ENCODE assay signal across 1 cellular context in genomic region chr12:92003701-92004100, GRCh38.
A peak's percentile ranks its signal among the peaks of the same experiment; 100 is the strongest.
TF ChIP-seq lines count a peak whose summit lies in the region.

No MANE protein-coding gene starts in this region.

TF ChIP-seq in K562, 482 proteins besides CTCF, POLR2A, EP300 and RAD21 (continued from another document and continues in another):
- peak; percentile 70; the same call in 1 of the 2 replicates for TF ChIP-seq HDAC2 (IDR thresholded peaks at IDR 0.05)
- no peak for TF ChIP-seq MEF2A (IDR thresholded peaks at IDR 0.05; ENCODE audit: control insufficient read depth, low read depth, low read length)
- peak; percentile 27 to 62; a peak in 2 of 4 replicates for TF ChIP-seq KDM1A (IDR thresholded peaks at IDR 0.05)
- peak; percentile 89 for TF ChIP-seq SMARCA4 (IDR thresholded peaks at IDR 0.05)
- peak; percentile 61; the same call in 1 of the 2 replicates for TF ChIP-seq PHB2 (IDR thresholded peaks at IDR 0.05; ENCODE audit: low read depth)
- peak; percentile 94 for TF ChIP-seq CBFA2T2 (conservative IDR thresholded peaks at IDR 0.05)
- no peak for TF ChIP-seq EZH2 (IDR thresholded peaks at IDR 0.05; ENCODE audit: borderline replicate concordance, low read depth, low read length)
- no peak for TF ChIP-seq SMARCB1 (IDR thresholded peaks at IDR 0.05; ENCODE audit: insufficient read length, low read depth)
- TF ChIP-seq ZNF354B (CRISPR knock-in tag; IDR thresholded peaks at IDR 0.05) = no peak
- TF ChIP-seq JUN (IDR thresholded peaks at IDR 0.05; ENCODE audit: borderline replicate concordance, low read depth, low read length) = no peak
- TF ChIP-seq JUN (CRISPR knock-in tag; IDR thresholded peaks at IDR 0.05; ENCODE audit: borderline replicate concordance) = no peak
- peak; percentile 88 for TF ChIP-seq TCF3 (CRISPR knock-in tag; IDR thresholded peaks at IDR 0.05)
- no peak for TF ChIP-seq ZBTB11 (CRISPR knock-in tag; IDR thresholded peaks at IDR 0.05)
- TF ChIP-seq NCOA2 (IDR thresholded peaks at IDR 0.05; ENCODE audit: partially characterized antibody in 2 of 2) = no peak
- TF ChIP-seq MEF2D (tag; conservative IDR thresholded peaks at IDR 0.05; ENCODE audit: low read depth) = no peak
- TF ChIP-seq PTRF (tag; IDR thresholded peaks at IDR 0.05) = no peak
- no peak for TF ChIP-seq SAFB2 (IDR thresholded peaks at IDR 0.05; ENCODE audit: borderline replicate concordance, low read depth, low read length, severe bottlenecking)
- TF ChIP-seq, protein P1, sequence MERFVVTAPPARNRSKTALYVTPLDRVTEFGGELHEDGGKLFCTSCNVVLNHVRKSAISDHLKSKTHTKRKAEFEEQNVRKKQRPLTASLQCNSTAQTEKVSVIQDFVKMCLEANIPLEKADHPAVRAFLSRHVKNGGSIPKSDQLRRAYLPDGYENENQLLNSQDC (CRISPR knock-in tag; IDR thresholded peaks at IDR 0.05) = no peak
- no peak for TF ChIP-seq ZNF780A (CRISPR knock-in tag; IDR thresholded peaks at IDR 0.05)
- peak; percentile 71; the same call in 1 of the 2 replicates for TF ChIP-seq CC2D1A (IDR thresholded peaks at IDR 0.05)
- TF ChIP-seq OTX1 (CRISPR knock-in tag; IDR thresholded peaks at IDR 0.05) = no peak
- TF ChIP-seq CBX2 (IDR thresholded peaks at IDR 0.05; ENCODE audit: insufficient read depth, low read length, poor library complexity, severe bottlenecking) = no peak
- no peak for TF ChIP-seq FIP1L1 (IDR thresholded peaks at IDR 0.05; ENCODE audit: low read depth, low read length, poor library complexity, severe bottlenecking)
- peak; percentile 71; the same call in 1 of the 2 replicates for TF ChIP-seq ELF4 (CRISPR knock-in tag; IDR thresholded peaks at IDR 0.05)
- peak; percentile 96 for TF ChIP-seq CBFA2T3 (IDR thresholded peaks at IDR 0.05)
- 0 out of 2 replicates have a peak, but pooled peaks have one; percentile 56 for TF ChIP-seq ARID3A (IDR thresholded peaks at IDR 0.05; ENCODE audit: borderline replicate concordance, low read depth, low read length)
- TF ChIP-seq RREB1 (CRISPR knock-in tag; IDR thresholded peaks at IDR 0.05) = no peak
- peak; percentile 30; the same call in 1 of the 2 replicates for TF ChIP-seq HLTF (IDR thresholded peaks at IDR 0.05)
- TF ChIP-seq ZFP1 (CRISPR knock-in tag; IDR thresholded peaks at IDR 0.05) = no peak
- peak; percentile 62 for TF ChIP-seq MEIS2 (IDR thresholded peaks at IDR 0.05; ENCODE audit: partially characterized antibody)
- TF ChIP-seq NR4A1 (CRISPR knock-in tag; IDR thresholded peaks at IDR 0.05) = no peak
- no peak for TF ChIP-seq NR4A1 (tag; IDR thresholded peaks at IDR 0.05)
- peak in 1 of 2 experiments; percentile 44; a peak in 1 of 4 replicates for TF ChIP-seq TBL1XR1 (IDR thresholded peaks at IDR 0.05; ENCODE audit: low read length in 2 of 2)
- peak; percentile 67 for TF ChIP-seq HDAC3 (IDR thresholded peaks at IDR 0.05; ENCODE audit: borderline replicate concordance, partially characterized antibody)
- no peak for TF ChIP-seq SMAD1 (IDR thresholded peaks at IDR 0.05; ENCODE audit: low read depth, low read length, partially characterized antibody)
- TF ChIP-seq, protein P2, sequence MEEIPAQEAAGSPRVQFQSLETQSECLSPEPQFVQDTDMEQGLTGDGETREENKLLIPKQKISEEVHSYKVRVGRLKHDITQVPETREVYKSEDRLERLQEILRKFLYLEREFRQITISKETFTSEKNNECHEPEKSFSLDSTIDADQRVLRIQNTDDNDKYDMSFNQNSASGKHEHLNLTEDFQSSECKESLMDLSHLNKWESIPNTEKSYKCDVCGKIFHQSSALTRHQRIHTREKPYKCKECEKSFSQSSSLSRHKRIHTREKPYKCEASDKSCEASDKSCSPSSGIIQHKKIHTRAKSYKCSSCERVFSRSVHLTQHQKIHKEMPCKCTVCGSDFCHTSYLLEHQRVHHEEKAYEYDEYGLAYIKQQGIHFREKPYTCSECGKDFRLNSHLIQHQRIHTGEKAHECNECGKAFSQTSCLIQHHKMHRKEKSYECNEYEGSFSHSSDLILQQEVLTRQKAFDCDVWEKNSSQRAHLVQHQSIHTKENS (CRISPR knock-in tag; IDR thresholded peaks at IDR 0.05) = no peak
- TF ChIP-seq, protein P3, sequence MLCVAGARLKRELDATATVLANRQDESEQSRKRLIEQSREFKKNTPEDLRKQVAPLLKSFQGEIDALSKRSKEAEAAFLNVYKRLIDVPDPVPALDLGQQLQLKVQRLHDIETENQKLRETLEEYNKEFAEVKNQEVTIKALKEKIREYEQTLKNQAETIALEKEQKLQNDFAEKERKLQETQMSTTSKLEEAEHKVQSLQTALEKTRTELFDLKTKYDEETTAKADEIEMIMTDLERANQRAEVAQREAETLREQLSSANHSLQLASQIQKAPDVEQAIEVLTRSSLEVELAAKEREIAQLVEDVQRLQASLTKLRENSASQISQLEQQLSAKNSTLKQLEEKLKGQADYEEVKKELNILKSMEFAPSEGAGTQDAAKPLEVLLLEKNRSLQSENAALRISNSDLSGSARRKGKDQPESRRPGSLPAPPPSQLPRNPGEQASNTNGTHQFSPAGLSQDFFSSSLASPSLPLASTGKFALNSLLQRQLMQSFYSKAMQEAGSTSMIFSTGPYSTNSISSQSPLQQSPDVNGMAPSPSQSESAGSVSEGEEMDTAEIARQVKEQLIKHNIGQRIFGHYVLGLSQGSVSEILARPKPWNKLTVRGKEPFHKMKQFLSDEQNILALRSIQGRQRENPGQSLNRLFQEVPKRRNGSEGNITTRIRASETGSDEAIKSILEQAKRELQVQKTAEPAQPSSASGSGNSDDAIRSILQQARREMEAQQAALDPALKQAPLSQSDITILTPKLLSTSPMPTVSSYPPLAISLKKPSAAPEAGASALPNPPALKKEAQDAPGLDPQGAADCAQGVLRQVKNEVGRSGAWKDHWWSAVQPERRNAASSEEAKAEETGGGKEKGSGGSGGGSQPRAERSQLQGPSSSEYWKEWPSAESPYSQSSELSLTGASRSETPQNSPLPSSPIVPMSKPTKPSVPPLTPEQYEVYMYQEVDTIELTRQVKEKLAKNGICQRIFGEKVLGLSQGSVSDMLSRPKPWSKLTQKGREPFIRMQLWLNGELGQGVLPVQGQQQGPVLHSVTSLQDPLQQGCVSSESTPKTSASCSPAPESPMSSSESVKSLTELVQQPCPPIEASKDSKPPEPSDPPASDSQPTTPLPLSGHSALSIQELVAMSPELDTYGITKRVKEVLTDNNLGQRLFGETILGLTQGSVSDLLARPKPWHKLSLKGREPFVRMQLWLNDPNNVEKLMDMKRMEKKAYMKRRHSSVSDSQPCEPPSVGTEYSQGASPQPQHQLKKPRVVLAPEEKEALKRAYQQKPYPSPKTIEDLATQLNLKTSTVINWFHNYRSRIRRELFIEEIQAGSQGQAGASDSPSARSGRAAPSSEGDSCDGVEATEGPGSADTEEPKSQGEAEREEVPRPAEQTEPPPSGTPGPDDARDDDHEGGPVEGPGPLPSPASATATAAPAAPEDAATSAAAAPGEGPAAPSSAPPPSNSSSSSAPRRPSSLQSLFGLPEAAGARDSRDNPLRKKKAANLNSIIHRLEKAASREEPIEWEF (CRISPR knock-in tag; IDR thresholded peaks at IDR 0.05) = no peak
- TF ChIP-seq MAFG (tag; conservative IDR thresholded peaks at IDR 0.05) = peak; percentile 47
- no peak for TF ChIP-seq RB1 (IDR thresholded peaks at IDR 0.05; ENCODE audit: low read depth)
- TF ChIP-seq, protein P4, sequence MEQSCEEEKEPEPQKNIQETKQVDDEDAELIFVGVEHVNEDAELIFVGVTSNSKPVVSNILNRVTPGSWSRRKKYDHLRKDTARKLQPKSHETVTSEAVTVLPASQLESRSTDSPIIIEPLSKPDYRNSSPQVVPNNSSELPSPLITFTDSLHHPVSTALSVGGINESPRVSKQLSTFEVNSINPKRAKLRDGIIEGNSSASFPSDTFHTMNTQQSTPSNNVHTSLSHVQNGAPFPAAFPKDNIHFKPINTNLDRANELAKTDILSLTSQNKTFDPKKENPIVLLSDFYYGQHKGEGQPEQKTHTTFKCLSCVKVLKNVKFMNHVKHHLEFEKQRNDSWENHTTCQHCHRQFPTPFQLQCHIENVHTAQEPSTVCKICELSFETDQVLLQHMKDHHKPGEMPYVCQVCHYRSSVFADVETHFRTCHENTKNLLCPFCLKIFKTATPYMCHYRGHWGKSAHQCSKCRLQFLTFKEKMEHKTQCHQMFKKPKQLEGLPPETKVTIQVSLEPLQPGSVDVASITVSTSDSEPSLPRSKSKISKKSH (CRISPR knock-in tag; IDR thresholded peaks at IDR 0.05) = no peak
- no peak for TF ChIP-seq SIRT6 (IDR thresholded peaks at IDR 0.05; ENCODE audit: low read depth, low read length)
- TF ChIP-seq ZNF589 (CRISPR knock-in tag; IDR thresholded peaks at IDR 0.05; ENCODE audit: low read depth) = no peak
- TF ChIP-seq NCOA1 (IDR thresholded peaks at IDR 0.05; ENCODE audit: low read depth) = no peak; the same call in 1 of the 2 replicates
- TF ChIP-seq SMARCC2 (IDR thresholded peaks at IDR 0.05; ENCODE audit: low read depth) = peak; percentile 78; the same call in 1 of the 2 replicates
- TF ChIP-seq MAFF (IDR thresholded peaks at IDR 0.05; ENCODE audit: low read length) = peak; percentile 26; the same call in 1 of the 2 replicates
- TF ChIP-seq, protein P5, sequence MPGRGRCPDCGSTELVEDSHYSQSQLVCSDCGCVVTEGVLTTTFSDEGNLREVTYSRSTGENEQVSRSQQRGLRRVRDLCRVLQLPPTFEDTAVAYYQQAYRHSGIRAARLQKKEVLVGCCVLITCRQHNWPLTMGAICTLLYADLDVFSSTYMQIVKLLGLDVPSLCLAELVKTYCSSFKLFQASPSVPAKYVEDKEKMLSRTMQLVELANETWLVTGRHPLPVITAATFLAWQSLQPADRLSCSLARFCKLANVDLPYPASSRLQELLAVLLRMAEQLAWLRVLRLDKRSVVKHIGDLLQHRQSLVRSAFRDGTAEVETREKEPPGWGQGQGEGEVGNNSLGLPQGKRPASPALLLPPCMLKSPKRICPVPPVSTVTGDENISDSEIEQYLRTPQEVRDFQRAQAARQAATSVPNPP (IDR thresholded peaks at IDR 0.05; ENCODE audit: borderline replicate concordance, insufficient read depth, insufficient read length) = no peak
